In the genomic region with DNA sequence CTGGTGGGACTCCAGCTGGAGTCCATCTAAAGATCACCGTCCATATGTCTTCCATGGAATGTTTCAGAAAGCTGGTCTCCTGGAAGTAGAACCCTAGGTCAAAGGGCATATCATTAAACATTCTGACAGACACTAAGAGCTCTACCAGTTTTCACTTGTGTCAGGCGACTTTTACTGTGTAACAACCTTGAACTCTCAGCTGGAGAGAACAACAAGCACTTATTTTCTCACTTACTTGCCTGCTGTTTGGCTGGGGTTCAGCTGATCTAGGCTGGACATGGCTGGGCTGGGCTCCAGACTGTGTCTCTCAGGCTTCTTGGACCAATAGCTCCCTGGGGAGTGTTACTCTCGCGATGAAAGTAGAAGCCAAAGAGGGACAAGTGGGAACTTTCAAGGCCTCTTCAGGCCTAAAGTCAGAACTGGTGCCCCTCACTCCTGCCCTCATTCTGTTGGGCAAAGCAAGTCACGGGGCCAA, we compare ENCODE assay signal across 1 cellular context.
TF ChIP-seq lines count a peak whose summit lies in the region.

No MANE protein-coding gene starts in this region.

TF ChIP-seq in K562, 482 proteins besides CTCF, POLR2A, EP300 and RAD21 (continued from another document):
- TF ChIP-seq, protein P1, sequence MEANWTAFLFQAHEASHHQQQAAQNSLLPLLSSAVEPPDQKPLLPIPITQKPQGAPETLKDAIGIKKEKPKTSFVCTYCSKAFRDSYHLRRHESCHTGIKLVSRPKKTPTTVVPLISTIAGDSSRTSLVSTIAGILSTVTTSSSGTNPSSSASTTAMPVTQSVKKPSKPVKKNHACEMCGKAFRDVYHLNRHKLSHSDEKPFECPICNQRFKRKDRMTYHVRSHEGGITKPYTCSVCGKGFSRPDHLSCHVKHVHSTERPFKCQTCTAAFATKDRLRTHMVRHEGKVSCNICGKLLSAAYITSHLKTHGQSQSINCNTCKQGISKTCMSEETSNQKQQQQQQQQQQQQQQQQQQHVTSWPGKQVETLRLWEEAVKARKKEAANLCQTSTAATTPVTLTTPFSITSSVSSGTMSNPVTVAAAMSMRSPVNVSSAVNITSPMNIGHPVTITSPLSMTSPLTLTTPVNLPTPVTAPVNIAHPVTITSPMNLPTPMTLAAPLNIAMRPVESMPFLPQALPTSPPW (CRISPR knock-in tag; IDR thresholded peaks at IDR 0.05), result no peak
- no peak for TF ChIP-seq RBM17 (IDR thresholded peaks at IDR 0.05; ENCODE audit: borderline replicate concordance, low read depth, low read length)
- no peak for TF ChIP-seq NR2C2 (CRISPR knock-in tag; IDR thresholded peaks at IDR 0.05)
- peak; percentile 63; the same call in 1 of the 2 replicates for TF ChIP-seq NR2C2 (tag; IDR thresholded peaks at IDR 0.05)
- TF ChIP-seq ZNF175 (CRISPR knock-in tag; IDR thresholded peaks at IDR 0.05; ENCODE audit: low read depth), result peak; percentile 23; the same call in 1 of the 2 replicates
- no peak for TF ChIP-seq ZNF197 (CRISPR knock-in tag; IDR thresholded peaks at IDR 0.05; ENCODE audit: low read depth)
- no peak for TF ChIP-seq JUN (IDR thresholded peaks at IDR 0.05; ENCODE audit: borderline replicate concordance, low read depth, low read length)
- no peak for TF ChIP-seq JUN (CRISPR knock-in tag; IDR thresholded peaks at IDR 0.05; ENCODE audit: borderline replicate concordance)
- TF ChIP-seq ATF7 (IDR thresholded peaks at IDR 0.05), result no peak
- TF ChIP-seq, protein P2, sequence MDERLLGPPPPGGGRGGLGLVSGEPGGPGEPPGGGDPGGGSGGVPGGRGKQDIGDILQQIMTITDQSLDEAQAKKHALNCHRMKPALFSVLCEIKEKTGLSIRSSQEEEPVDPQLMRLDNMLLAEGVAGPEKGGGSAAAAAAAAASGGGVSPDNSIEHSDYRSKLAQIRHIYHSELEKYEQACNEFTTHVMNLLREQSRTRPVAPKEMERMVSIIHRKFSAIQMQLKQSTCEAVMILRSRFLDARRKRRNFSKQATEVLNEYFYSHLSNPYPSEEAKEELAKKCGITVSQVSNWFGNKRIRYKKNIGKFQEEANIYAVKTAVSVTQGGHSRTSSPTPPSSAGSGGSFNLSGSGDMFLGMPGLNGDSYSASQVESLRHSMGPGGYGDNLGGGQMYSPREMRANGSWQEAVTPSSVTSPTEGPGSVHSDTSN (CRISPR knock-in tag; IDR thresholded peaks at IDR 0.05; ENCODE audit: low read depth), result no peak
- TF ChIP-seq, protein P2 (tag; conservative IDR thresholded peaks at IDR 0.05; ENCODE audit: low read depth), result 0 out of 2 replicates have a peak, but pooled peaks have one; percentile 7
- TF ChIP-seq GTF2E2 (tag; IDR thresholded peaks at IDR 0.05), result no peak
- TF ChIP-seq PTRF (tag; IDR thresholded peaks at IDR 0.05), result no peak
- TF ChIP-seq NFXL1 (CRISPR knock-in tag; IDR thresholded peaks at IDR 0.05), result no peak
- TF ChIP-seq PTTG1 (tag; IDR thresholded peaks at IDR 0.05; ENCODE audit: low read depth), result no peak
- TF ChIP-seq LCOR (CRISPR knock-in tag; IDR thresholded peaks at IDR 0.05), result no peak
- TF ChIP-seq TSC22D4 (tag; IDR thresholded peaks at IDR 0.05), result no peak
- TF ChIP-seq, protein P3, sequence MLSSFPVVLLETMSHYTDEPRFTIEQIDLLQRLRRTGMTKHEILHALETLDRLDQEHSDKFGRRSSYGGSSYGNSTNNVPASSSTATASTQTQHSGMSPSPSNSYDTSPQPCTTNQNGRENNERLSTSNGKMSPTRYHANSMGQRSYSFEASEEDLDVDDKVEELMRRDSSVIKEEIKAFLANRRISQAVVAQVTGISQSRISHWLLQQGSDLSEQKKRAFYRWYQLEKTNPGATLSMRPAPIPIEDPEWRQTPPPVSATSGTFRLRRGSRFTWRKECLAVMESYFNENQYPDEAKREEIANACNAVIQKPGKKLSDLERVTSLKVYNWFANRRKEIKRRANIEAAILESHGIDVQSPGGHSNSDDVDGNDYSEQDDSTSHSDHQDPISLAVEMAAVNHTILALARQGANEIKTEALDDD (IDR thresholded peaks at IDR 0.05), result no peak
- no peak for TF ChIP-seq NFIX (CRISPR knock-in tag; IDR thresholded peaks at IDR 0.05; ENCODE audit: low read depth)
- TF ChIP-seq SP1 (CRISPR knock-in tag; IDR thresholded peaks at IDR 0.05), result 0 out of 2 replicates have a peak, but pooled peaks have one; percentile 24
- TF ChIP-seq NR2C1 (IDR thresholded peaks at IDR 0.05), result 0 out of 2 replicates have a peak, but pooled peaks have one; percentile 37
- TF ChIP-seq NR2C1 (tag; IDR thresholded peaks at IDR 0.05), result peak; percentile 55; the same call in 1 of the 2 replicates
- TF ChIP-seq, protein P4, sequence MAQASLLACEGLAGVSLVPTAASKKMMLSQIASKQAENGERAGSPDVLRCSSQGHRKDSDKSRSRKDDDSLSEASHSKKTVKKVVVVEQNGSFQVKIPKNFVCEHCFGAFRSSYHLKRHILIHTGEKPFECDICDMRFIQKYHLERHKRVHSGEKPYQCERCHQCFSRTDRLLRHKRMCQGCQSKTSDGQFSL (CRISPR knock-in tag; IDR thresholded peaks at IDR 0.05), result no peak
- TF ChIP-seq, protein P4 (tag; IDR thresholded peaks at IDR 0.05), result 0 out of 4 replicates have a peak, but pooled peaks of 1 of the 2 experiments have one; percentile 22
- TF ChIP-seq ZNF217 (CRISPR knock-in tag; IDR thresholded peaks at IDR 0.05), result no peak
- no peak for TF ChIP-seq FOSL1 (tag; conservative IDR thresholded peaks at IDR 0.05)
